In the genomic region with DNA sequence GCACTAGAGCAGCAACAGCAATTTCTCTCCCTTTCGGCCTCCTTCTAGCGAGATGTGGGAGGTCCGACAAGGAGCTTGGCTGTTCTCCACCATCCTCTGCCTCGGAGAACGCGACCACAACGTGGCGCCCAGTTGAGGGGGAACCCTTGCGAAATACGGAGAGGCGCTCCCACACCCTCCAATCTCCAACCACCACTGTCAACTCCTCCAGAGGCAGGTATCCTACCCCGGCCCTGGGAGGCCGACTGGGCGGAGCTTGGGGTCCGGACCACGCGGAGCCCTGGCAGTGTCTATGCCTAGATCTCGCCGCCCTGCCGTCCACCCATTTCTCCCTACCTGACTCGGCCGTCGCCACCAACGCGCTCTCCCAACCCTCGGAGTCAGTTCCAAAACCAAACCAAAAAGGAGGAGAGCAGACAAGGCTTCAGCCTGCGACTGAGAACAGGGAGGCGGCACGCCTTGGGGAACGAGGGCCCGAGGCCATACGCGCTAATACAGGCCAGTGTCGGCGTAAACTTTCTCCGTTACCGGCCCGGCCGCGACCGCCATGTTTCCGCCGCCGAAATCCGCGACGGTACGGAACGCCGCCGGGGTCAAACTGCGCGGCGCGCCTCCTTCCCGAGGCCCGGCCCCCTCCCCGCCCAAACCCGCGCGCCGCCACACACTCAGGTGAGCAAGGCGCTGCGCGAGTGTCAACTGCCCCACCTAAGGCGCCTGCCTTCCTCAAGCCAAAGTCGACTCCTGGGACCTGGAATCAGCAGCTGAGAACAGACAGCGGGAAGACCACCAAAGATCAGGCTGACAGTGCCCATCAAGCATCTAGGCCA, we compare ENCODE assay signal across 8 cellular contexts. TPM values are rescaled to one million over a fixed set of nuclear protein-coding genes. Genes with fewer than 3 reads are reported as not detected.
A peak's percentile ranks its signal among the peaks of the same experiment; 100 is the strongest.
DNase-seq lines count a peak whose midpoint lies in the region; ATAC-seq and TF ChIP-seq lines count a peak whose summit lies in the region.

Gene TMEM168, minus strand, starts transcription at position 570 of the 827 bp plus-strand sequence. CDS start 5,568 bp downstream, outside the sequence.

- H3K27me3 ChIP-seq in adrenal gland (no peaks in the 10 kb centered on the region), heart right ventricle (no peaks in the 10 kb centered on the region)

- peak within 1 kb of the TSS; percentile 87 for H3K27ac Mint-ChIP-seq in type B pancreatic cell

- H3K4me1 Mint-ChIP-seq in type B pancreatic cell (ENCODE audit: unreplicated experiment), result peaks cover 20% of the 10 kb centered on the region

- H3K9me3 ChIP-seq in adrenal gland (replicated peaks in 1 of 3) (no peaks in the 10 kb centered on the region), heart right ventricle (no peaks in the 10 kb centered on the region)

- ATAC-seq in HG02678 (IDR thresholded peaks at IDR 0.05; ENCODE audit: unreplicated experiment) (peak; percentile 86), heart right ventricle (peak; percentile 91 to 96 (median 94))

- H3K27ac ChIP-seq in adrenal gland, result peak within 1 kb of the TSS; percentile 45 to 93 (median 80)
- peak within 1 kb of the TSS; percentile 86 to 97 (median 91) for H3K27ac ChIP-seq in heart right ventricle

- DNase-seq in NCI-H1105 treated with DMSO at 0.1 percent for 48 hours (lab: John Stamatoyannopoulos, UW) (peak; percentile 83), T-helper 1 cell (peak; percentile 73 to 86 (median 82)), adrenal gland (peak; percentile 68 to 85 (median 78)), heart right ventricle (peak; percentile 84 to 85), posterior cingulate gyrus (peak; percentile 62 to 94 (median 76)), type B pancreatic cell (ENCODE audit: extremely low spot score, unreplicated experiment) (peak; percentile 87)

- H3K36me3 Mint-ChIP-seq in type B pancreatic cell, result peaks cover 21% of the 10 kb centered on the region

- WGBS in adrenal gland, 4 donors, result 0 to 1% (median 0%) methylated on average over 23 to 68 of the region's 68 CpGs
- WGBS in heart right ventricle, 2 donors, result 0 to 1% methylated on average over 68 of the region's 68 CpGs

- no peaks in the 10 kb centered on the region for H3K27me3 Mint-ChIP-seq in type B pancreatic cell

- intact Hi-C loops in adrenal gland (cut with DNase I), result no loop called here
- intact Hi-C loops in heart right ventricle (cut with DNase I), result loop anchor here in 4 of 10 donors (10.0 kb wide), 2 partner anchors 325 to 1645 kb away; partner anchors contain the start of gene SMIM30 (in 3 of the 4)
- intact Hi-C loops in posterior cingulate gyrus (cut with DNase I), result loop anchor here (5.0 kb wide), 1 partner anchor 147 kb away; a partner anchor contains a TSS

- H3K36me3 ChIP-seq in adrenal gland (replicated peaks in 1 of 2), result no peaks in the 10 kb centered on the region
- peaks cover 0 to 1% (median 0%) of the 10 kb centered on the region in 9 donors for H3K36me3 ChIP-seq in heart right ventricle

- TF ChIP-seq CTCF in GM12875 (IDR thresholded peaks at IDR 0.05; ENCODE audit: borderline replicate concordance, insufficient read depth, low read depth, low read length), result no peak
- TF ChIP-seq CTCF in adrenal gland (IDR thresholded peaks at IDR 0.05), result peak in 1 of 6 experiments; percentile 11
- peak in 2 of 9 donors; percentile 26 for TF ChIP-seq CTCF in heart right ventricle (IDR thresholded peaks at IDR 0.05)
- TF ChIP-seq CTCF in type B pancreatic cell (conservative IDR thresholded peaks at IDR 0.05), result peak; percentile 8

- H3K4me3 Mint-ChIP-seq in type B pancreatic cell, result peak within 1 kb of the TSS; percentile 98

- TF ChIP-seq POLR2A in adrenal gland (IDR thresholded peaks at IDR 0.05), result peak; percentile 27 to 55

- H3K4me3 ChIP-seq in GM12875 (ENCODE audit: low read depth, low read length) (peak within 1 kb of the TSS; percentile 94), adrenal gland (peak within 1 kb of the TSS; percentile 57 to 94 (median 85)), heart right ventricle (peak within 1 kb of the TSS; percentile 64 to 99 (median 82))

- no peaks in the 10 kb centered on the region for H3K9me3 Mint-ChIP-seq in type B pancreatic cell

- H3K4me1 ChIP-seq in adrenal gland (replicated peaks in 1 of 2) (peaks cover 8 to 16% of the 10 kb centered on the region in 2 donors), heart right ventricle (peaks cover 0 to 23% (median 18%) of the 10 kb centered on the region in 9 donors)

RNA-seq across cellular contexts. Expression of gene TMEM168, which starts in this region (rescaled TPM):
- total RNA-seq in adrenal gland (10 to 100 TPM; 11.8 to 29.7 (median 22.8) TPM), heart right ventricle (10 to 100 TPM; 15.2 to 23.7 (median 18.3) TPM), type B pancreatic cell (ENCODE audit: low replicate concordance) (24.7 and 25.5 TPM in 2 replicates)
- polyA plus RNA-seq in adrenal gland (10 to 100 TPM in 1 of 3 donors, 1 to 10 TPM in 2; 5.1 to 21.1 (median 9.0) TPM), heart right ventricle (10 to 100 TPM in 1 of 2 donors, 1 to 10 TPM in 1; 9.6 to 14.4 TPM)

Comparison
In these comparisons a context has a peak if more than half of its experiments do, and no peak if none do; other contexts are left out.
1. Peak in every context shown above with its lines: DNase-seq, ATAC-seq, H3K4me3 ChIP-seq and H3K27ac ChIP-seq.